In genomic region chr5:75824323-75824722, GRCh38 we compare ENCODE assay signal across 17 cellular contexts.
"Had no signal": no experiment of that assay in that cellular context is flagged by ENCODE, and none has a peak within 500 bp of the region (broad histone marks: within the 10 kb centered on the region; RNA-seq: fewer than 3 reads in every experiment).

No MANE protein-coding gene starts in this region.

- ATAC-seq: esophagus mucosa; gastrocnemius medialis; heart left ventricle; left ventricle myocardium superior; stimulated activated effector memory CD8-positive, alpha-beta T cell treated with anti-CD3 and anti-CD28 coated beads, Interleukin-12 subunit alpha, Interleukin-12 subunit beta, amount 100 ng/mL, for 72 hours; upper lobe of right lung had no signal

- H3K27me3 ChIP-seq: gastrocnemius medialis, heart left ventricle, sigmoid colon, upper lobe of right lung had no signal

- H3K4me1 ChIP-seq: gastrocnemius medialis, sigmoid colon, upper lobe of right lung had no signal

- H3K36me3 ChIP-seq: gastrocnemius medialis, heart left ventricle, sigmoid colon, thoracic aorta, upper lobe of right lung had no signal

- H3K4me3 ChIP-seq: gastrocnemius medialis, heart left ventricle, sigmoid colon, thoracic aorta, upper lobe of right lung had no signal

- H3K9me3 Mint-ChIP-seq: activated naive CD8-positive, alpha-beta T cell treated with anti-CD3 and anti-CD28 coated beads for 36 hours; stimulated activated effector memory CD8-positive, alpha-beta T cell treated with anti-CD3 and anti-CD28 coated beads, Interleukin-12 subunit alpha, Interleukin-12 subunit beta, amount 100 ng/mL, for 72 hours had no signal

- H3K4me3 Mint-ChIP-seq: activated naive CD8-positive, alpha-beta T cell treated with anti-CD3 and anti-CD28 coated beads for 36 hours; stimulated activated effector memory CD8-positive, alpha-beta T cell treated with anti-CD3 and anti-CD28 coated beads, Interleukin-12 subunit alpha, Interleukin-12 subunit beta, amount 100 ng/mL, for 72 hours had no signal

- H3K36me3 Mint-ChIP-seq: activated naive CD8-positive, alpha-beta T cell treated with anti-CD3 and anti-CD28 coated beads for 36 hours; stimulated activated effector memory CD8-positive, alpha-beta T cell treated with anti-CD3 and anti-CD28 coated beads, Interleukin-12 subunit alpha, Interleukin-12 subunit beta, amount 100 ng/mL, for 72 hours had no signal

- H3K4me1 Mint-ChIP-seq: activated naive CD8-positive, alpha-beta T cell treated with anti-CD3 and anti-CD28 coated beads for 36 hours; stimulated activated effector memory CD8-positive, alpha-beta T cell treated with anti-CD3 and anti-CD28 coated beads, Interleukin-12 subunit alpha, Interleukin-12 subunit beta, amount 100 ng/mL, for 72 hours had no signal

- H3K27ac Mint-ChIP-seq: activated naive CD8-positive, alpha-beta T cell treated with anti-CD3 and anti-CD28 coated beads for 36 hours; stimulated activated effector memory CD8-positive, alpha-beta T cell treated with anti-CD3 and anti-CD28 coated beads, Interleukin-12 subunit alpha, Interleukin-12 subunit beta, amount 100 ng/mL, for 72 hours had no signal

- DNase-seq: activated CD4-positive, alpha-beta T cell treated with anti-CD3 and anti-CD28 coated beads for 1 hour; activated CD8-positive, alpha-beta memory T cell treated with anti-CD3 and anti-CD28 coated beads for 24 hours; activated gamma-delta T cell treated with Interleukin-2 at 50 U/mL for 16 hours; activated naive CD8-positive, alpha-beta T cell treated with anti-CD3 and anti-CD28 coated beads for 36 hours; amniotic stem cell; effector CD4-positive, alpha-beta T cell; gastrocnemius medialis; heart left ventricle; left ventricle myocardium superior; occipital lobe; sigmoid colon; stimulated activated CD4-positive, alpha-beta T cell treated with anti-CD3 and anti-CD28 coated beads, Interleukin-4, amount 100 ng/mL, for 24 hours; upper lobe of right lung had no signal

- H3K9me3 ChIP-seq: gastrocnemius medialis, sigmoid colon, thoracic aorta, upper lobe of right lung had no signal

- H3K27ac ChIP-seq: gastrocnemius medialis, heart left ventricle, sigmoid colon, thoracic aorta, upper lobe of right lung, VCaP had no signal
